1 cellular context compared by ENCODE assay signal in the genomic region with DNA sequence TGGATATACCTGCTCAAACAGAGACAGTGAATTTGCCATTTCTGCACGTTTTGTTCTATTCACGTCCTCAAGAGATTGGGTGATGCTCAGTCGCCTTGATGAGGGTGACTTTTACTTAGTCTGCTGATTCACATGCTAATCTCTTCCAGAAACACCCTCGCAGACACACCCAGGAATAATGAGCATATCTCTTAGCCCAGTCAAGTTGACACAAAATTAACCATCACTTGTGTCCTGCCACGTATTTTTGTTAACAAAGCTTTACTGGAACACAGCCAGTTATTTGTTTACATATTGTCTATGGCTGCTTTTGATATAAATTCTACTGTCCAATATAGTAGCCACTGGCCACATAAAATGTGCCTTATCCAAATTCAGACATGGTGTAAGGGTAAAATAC.
TF ChIP-seq lines count a peak whose summit lies in the region.

No MANE protein-coding gene starts in this region.

TF ChIP-seq in K562, 482 proteins besides CTCF, POLR2A, EP300 and RAD21 (continued from another document):
- TF ChIP-seq ZNF318 (IDR thresholded peaks at IDR 0.05; ENCODE audit: borderline replicate concordance in 1 of 2, low read depth in 1 of 2) (no peak), TCF3 (CRISPR knock-in tag; IDR thresholded peaks at IDR 0.05) (peak; percentile 60; the same call in 1 of the 2 replicates), MYNN (IDR thresholded peaks at IDR 0.05) (peak; percentile 36; the same call in 1 of the 2 replicates), MYNN (CRISPR knock-in tag; IDR thresholded peaks at IDR 0.05) (no peak), ARID1B (IDR thresholded peaks at IDR 0.05) (peak; percentile 65), DPF2 (IDR thresholded peaks at IDR 0.05) (0 out of 2 replicates have a peak, but pooled peaks have one; percentile 31), NCOR1 (IDR thresholded peaks at IDR 0.05) (peak; percentile 49; the same call in 1 of the 2 replicates), SOX6 (IDR thresholded peaks at IDR 0.05) (peak; percentile 47; the same call in 1 of the 2 replicates), C11orf30 (IDR thresholded peaks at IDR 0.05; ENCODE audit: low read depth) (peak; percentile 33; the same call in 1 of the 2 replicates), NFE2 (IDR thresholded peaks at IDR 0.05; ENCODE audit: low read depth) (0 out of 2 replicates have a peak, but pooled peaks have one; percentile 9), RCOR1 (IDR thresholded peaks at IDR 0.05; ENCODE audit: borderline replicate concordance in 1 of 2, low read depth in 2 of 2, low read length in 2 of 2) (0 out of 4 replicates have a peak, but pooled peaks of 1 of the 2 experiments have one; percentile 15), PHF8 (IDR thresholded peaks at IDR 0.05; ENCODE audit: borderline replicate concordance, low read length) (no peak), NFIC (IDR thresholded peaks at IDR 0.05) (peak; percentile 71)
- TF ChIP-seq, protein P1, sequence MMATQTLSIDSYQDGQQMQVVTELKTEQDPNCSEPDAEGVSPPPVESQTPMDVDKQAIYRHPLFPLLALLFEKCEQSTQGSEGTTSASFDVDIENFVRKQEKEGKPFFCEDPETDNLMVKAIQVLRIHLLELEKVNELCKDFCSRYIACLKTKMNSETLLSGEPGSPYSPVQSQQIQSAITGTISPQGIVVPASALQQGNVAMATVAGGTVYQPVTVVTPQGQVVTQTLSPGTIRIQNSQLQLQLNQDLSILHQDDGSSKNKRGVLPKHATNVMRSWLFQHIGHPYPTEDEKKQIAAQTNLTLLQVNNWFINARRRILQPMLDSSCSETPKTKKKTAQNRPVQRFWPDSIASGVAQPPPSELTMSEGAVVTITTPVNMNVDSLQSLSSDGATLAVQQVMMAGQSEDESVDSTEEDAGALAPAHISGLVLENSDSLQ (IDR thresholded peaks at IDR 0.05), result no peak
